9 cellular contexts compared by ENCODE assay signal in genomic region chr17:46770439-46770817, GRCh38. TPM values are rescaled to one million over a fixed set of nuclear protein-coding genes. Genes with fewer than 3 reads are reported as not detected.
DNase-seq lines count a peak whose midpoint lies in the region; ATAC-seq and TF ChIP-seq lines count a peak whose summit lies in the region.
"Had no signal": no experiment of that assay in that cellular context is flagged by ENCODE, and none has a peak within 500 bp of the region (broad histone marks: within the 10 kb centered on the region; RNA-seq: fewer than 3 reads in every experiment).

No MANE protein-coding gene starts in this region.

- peak overlapping the region; percentile 71 for H2AFZ ChIP-seq in HCT116 (ENCODE audit: low read depth, low read length, poor library complexity, severe bottlenecking)

- H3K4me1 ChIP-seq in HCT116 (ENCODE audit: control insufficient read depth in 1 of 2, insufficient read depth in 2 of 2, low read length in 2 of 2) (peaks cover 38 to 88% of the 10 kb centered on the region in 2 experiments), RWPE2 (ENCODE audit: insufficient read depth, poor library complexity, severe bottlenecking) (no peaks in the 10 kb centered on the region)

- peak overlapping the region; percentile 81 for H3K9ac ChIP-seq in HCT116 (ENCODE audit: low read length)

- CTCF ChIA-PET in HCT116 (lab: Charles Lee), result no interaction called here

- H3K27ac Mint-ChIP-seq in progenitor cell of endocrine pancreas, result peak overlapping the region; percentile 73
- H3K27ac Mint-ChIP-seq: dendritic cell treated with granulocyte-macrophage colony-stimulating factor and Interleukin-4, amounts not matched to agents 40 ng/mL and 50 ng/mL, for 4 days had no signal

- RAD21 ChIA-PET in HCT116 (lab: Charles Lee; ENCODE audit: low non-redundant PET in 1 of 2, low total read pairs in 2 of 2, uncharacterized antibody in 2 of 2, unreplicated experiment in 2 of 2), result no interaction called here

- no peaks in the 10 kb centered on the region for H3K9me3 Mint-ChIP-seq in progenitor cell of endocrine pancreas (ENCODE audit: low read depth)
- H3K9me3 Mint-ChIP-seq: dendritic cell treated with granulocyte-macrophage colony-stimulating factor and Interleukin-4, amounts not matched to agents 40 ng/mL and 50 ng/mL, for 4 days had no signal

- H3K4me2 ChIP-seq in HCT116 (ENCODE audit: low read length), result peak overlapping the region; percentile 98

- H3K79me2 ChIP-seq in HCT116 (ENCODE audit: insufficient read depth, low read length), result no peaks in the 10 kb centered on the region

- TSS peak; percentile 68 for BruUV-seq in HCT116 (replicated peaks; lab: Mats Ljungman, UMichigan)

- POLR2A ChIA-PET in HCT116 (lab: Charles Lee), result no interaction called here

- peak overlapping the region; percentile 74 for H3K4me3 Mint-ChIP-seq in progenitor cell of endocrine pancreas (ENCODE audit: low read depth)

- no peak for TF ChIP-seq POLR2A in HCT116 (IDR thresholded peaks at IDR 0.05; ENCODE audit: borderline replicate concordance, extremely low read depth, insufficient read depth, insufficient read length)

- DNase-seq in HCT116 (ENCODE audit: low read depth, low spot score) (no peak), RWPE2 (ENCODE audit: low spot score) (no peak), fibroblast of villous mesenchyme (ENCODE audit: low read depth) (no peak), progenitor cell of endocrine pancreas (ENCODE audit: low spot score, unreplicated experiment) (no peak), Ammon's horn (ENCODE audit: low spot score) (no peak), GM03348 (ENCODE audit: low spot score) (no peak), NCI-H526 treated with DMSO at 0.1 percent for 48 hours (lab: John Stamatoyannopoulos, UW) (no peak)

- H3K9me2 ChIP-seq in HCT116 (ENCODE audit: insufficient read depth), result no peaks in the 10 kb centered on the region

- H3K36me3 ChIP-seq in HCT116 (ENCODE audit: control insufficient read depth in 1 of 2, insufficient read depth in 2 of 2, low read length in 2 of 2) (no peaks in the 10 kb centered on the region), RWPE2 (ENCODE audit: low read depth) (no peaks in the 10 kb centered on the region)

- ATAC-seq in HCT116 (no peak), RWPE2 (ENCODE audit: low read depth) (no peak), GM19452 (IDR thresholded peaks at IDR 0.05; ENCODE audit: unreplicated experiment) (no peak)

- H3K9me3 ChIP-seq in HCT116 (ENCODE audit: control insufficient read depth in 1 of 2, insufficient read depth in 1 of 2, low read depth in 1 of 2, low read length in 2 of 2), result no peaks in the 10 kb centered on the region
- H3K9me3 ChIP-seq in RWPE2 (ENCODE audit: severe bottlenecking), result no peaks in the 10 kb centered on the region

- H3K27me3 ChIP-seq in HCT116 (ENCODE audit: insufficient read depth, low read length), result no peaks in the 10 kb centered on the region
- H3K27me3 ChIP-seq in RWPE2 (ENCODE audit: insufficient read depth, poor library complexity, severe bottlenecking), result no peaks in the 10 kb centered on the region

- peaks cover 4% of the 10 kb centered on the region for H3K36me3 Mint-ChIP-seq in progenitor cell of endocrine pancreas (ENCODE audit: insufficient read depth)

- intact Hi-C loops in HCT116 (cut with micrococcal nuclease), result no loop called here

- peak overlapping the region; percentile 79 for H3K27ac ChIP-seq in HCT116 (ENCODE audit: low read depth, low read length)
- peak overlapping the region; percentile 57 for H3K27ac ChIP-seq in RWPE2 (ENCODE audit: poor library complexity, severe bottlenecking)

- H3K4me1 Mint-ChIP-seq in progenitor cell of endocrine pancreas (ENCODE audit: low read depth), result peaks cover 10% of the 10 kb centered on the region

- TF ChIP-seq RAD21 in HCT116 (IDR thresholded peaks at IDR 0.05; ENCODE audit: low read depth), result no peak

- H3K27me3 Mint-ChIP-seq in progenitor cell of endocrine pancreas, result peaks cover 9% of the 10 kb centered on the region

- H3K4me3 ChIP-seq in HCT116 (replicated peaks in 1 of 2; ENCODE audit: low read depth in 1 of 2, low read length in 2 of 2) (peak overlapping the region; percentile 52 to 65), RWPE2 (ENCODE audit: severe bottlenecking) (peak overlapping the region; percentile 60), fibroblast of villous mesenchyme (ENCODE audit: low read depth, low read length) (peak overlapping the region; percentile 58)

- no peaks in the 10 kb centered on the region for H4K20me1 ChIP-seq in HCT116 (ENCODE audit: insufficient read depth)

- TF ChIP-seq CTCF in HCT116 (IDR thresholded peaks at IDR 0.05 in 2 of 3, conservative IDR thresholded peaks at IDR 0.05 in 1 of 3; ENCODE audit: borderline replicate concordance in 1 of 3, insufficient read depth in 1 of 3, low read depth in 2 of 3, low read length in 2 of 3) (no peak), RWPE2 (IDR thresholded peaks at IDR 0.05; ENCODE audit: poor library complexity, severe bottlenecking) (no peak), fibroblast of villous mesenchyme (IDR thresholded peaks at IDR 0.05; ENCODE audit: insufficient read depth, low read depth, low read length) (no peak), progenitor cell of endocrine pancreas (IDR thresholded peaks at IDR 0.05; ENCODE audit: unreplicated experiment) (no peak)

TF ChIP-seq in HCT116, 20 proteins besides CTCF, POLR2A, EP300 and RAD21:
- TF ChIP-seq TCF7L2 (IDR thresholded peaks at IDR 0.05; ENCODE audit: borderline replicate concordance, extremely low read depth, insufficient read depth, insufficient read length) (no peak), YY1 (IDR thresholded peaks at IDR 0.05; ENCODE audit: extremely low read depth, insufficient replicate concordance, low read depth, low read length) (no peak), EZH2phosphoT487 (IDR thresholded peaks at IDR 0.05; ENCODE audit: borderline replicate concordance) (no peak), ZFX (IDR thresholded peaks at IDR 0.05) (no peak), MAX (IDR thresholded peaks at IDR 0.05) (no peak), POLR2AphosphoS5 (IDR thresholded peaks at IDR 0.05; ENCODE audit: low read depth, low read length) (no peak), CBX3 (IDR thresholded peaks at IDR 0.05; ENCODE audit: low read depth) (no peak), JUND (IDR thresholded peaks at IDR 0.05) (no peak), ELF1 (IDR thresholded peaks at IDR 0.05; ENCODE audit: borderline replicate concordance, low read depth) (no peak), CEBPB (IDR thresholded peaks at IDR 0.05; ENCODE audit: low read depth) (no peak), SP1 (IDR thresholded peaks at IDR 0.05; ENCODE audit: low read depth) (no peak), SIN3A (IDR thresholded peaks at IDR 0.05; ENCODE audit: low read depth) (no peak), ZNF274 (IDR thresholded peaks at IDR 0.05; ENCODE audit: low read depth, low read length) (no peak), EZH2 (IDR thresholded peaks at IDR 0.05) (no peak), FOSL1 (IDR thresholded peaks at IDR 0.05; ENCODE audit: low read depth) (no peak), ZBTB33 (IDR thresholded peaks at IDR 0.05; ENCODE audit: extremely low read depth, insufficient replicate concordance, low read length) (no peak), REST (IDR thresholded peaks at IDR 0.05; ENCODE audit: low read depth) (no peak), EGR1 (IDR thresholded peaks at IDR 0.05; ENCODE audit: low read depth) (no peak), SRF (IDR thresholded peaks at IDR 0.05; ENCODE audit: low read depth) (no peak)

RNA-seq across cellular contexts. Expression of gene WNT3, which starts 48.1 kb away (rescaled TPM):
- 5.5 TPM for total RNA-seq in HCT116 (2021; ENCODE audit: unreplicated experiment)
- polyA plus RNA-seq in HCT116 (2012), result 3.4 TPM in 2 replicates
- 0.97 and 2.2 TPM in 2 replicates for total RNA-seq in fibroblast of villous mesenchyme
- total RNA-seq in progenitor cell of endocrine pancreas, result 7.2 and 8.1 TPM in 2 replicates
